In genomic region chr18:63313409-63313917, GRCh38 we compare ENCODE assay signal across 20 cellular contexts. TPM values are rescaled to one million over a fixed set of nuclear protein-coding genes. Genes with fewer than 3 reads are reported as not detected.
DNase-seq lines count a peak whose midpoint lies in the region; TF ChIP-seq lines count a peak whose summit lies in the region.
"Had no signal": no experiment of that assay in that cellular context is flagged by ENCODE, and none has a peak within 500 bp of the region (broad histone marks: within the 10 kb centered on the region; RNA-seq: fewer than 3 reads in every experiment).

No MANE protein-coding gene starts in this region.

- peaks cover 68% of the 10 kb centered on the region for H3K4me1 Mint-ChIP-seq in activated CD4-positive, alpha-beta T cell treated with anti-CD3 and anti-CD28 coated beads, Interleukin-2, amount 10 ng/mL, durations not matched to agents 7 days and 5 days
- peaks cover 63% of the 10 kb centered on the region for H3K4me1 Mint-ChIP-seq in activated naive CD8-positive, alpha-beta T cell treated with anti-CD3 and anti-CD28 coated beads for 36 hours

- intact Hi-C loops in spleen (cut with DNase I; ENCODE audit: low total_unique reads) = loop anchor here (10.0 kb wide), 1 partner anchor 79 kb away; no protein-coding TSS in a partner anchor

- peaks cover 98% of the 10 kb centered on the region for H3K79me2 ChIP-seq in Karpas-422 (ENCODE audit: low read length)

- peak overlapping the region; percentile 90 for H3K9ac ChIP-seq in Karpas-422 (ENCODE audit: low read length)

- peaks cover 79% of the 10 kb centered on the region for H3K36me3 Mint-ChIP-seq in activated CD4-positive, alpha-beta T cell treated with anti-CD3 and anti-CD28 coated beads, Interleukin-2, amount 10 ng/mL, durations not matched to agents 7 days and 5 days (ENCODE audit: low read depth)
- H3K36me3 Mint-ChIP-seq in activated naive CD8-positive, alpha-beta T cell treated with anti-CD3 and anti-CD28 coated beads for 36 hours = peaks cover 74% of the 10 kb centered on the region
- H3K36me3 Mint-ChIP-seq: WTC11 had no signal

- H3K9me3 Mint-ChIP-seq in activated CD4-positive, alpha-beta T cell treated with anti-CD3 and anti-CD28 coated beads, Interleukin-2, amount 10 ng/mL, durations not matched to agents 7 days and 5 days = no peaks in the 10 kb centered on the region
- H3K9me3 Mint-ChIP-seq in activated naive CD8-positive, alpha-beta T cell treated with anti-CD3 and anti-CD28 coated beads for 36 hours = no peaks in the 10 kb centered on the region
- H3K9me3 Mint-ChIP-seq: endodermal cell, GM23338, WTC11 had no signal

- peaks cover 59% of the 10 kb centered on the region for H3K36me3 ChIP-seq in Karpas-422 (ENCODE audit: insufficient read depth, low read length)
- no peaks in the 10 kb centered on the region for H3K36me3 ChIP-seq in spleen
- H3K36me3 ChIP-seq: cardiac muscle cell, sigmoid colon had no signal

- H3K27ac ChIP-seq in Karpas-422 (ENCODE audit: low read length) = peak overlapping the region; percentile 43
- H3K27ac ChIP-seq in spleen = peak overlapping the region; percentile 16 to 97 (median 80)
- H3K27ac ChIP-seq: A549, cardiac muscle cell had no signal

- no peaks in the 10 kb centered on the region for H3K27me3 Mint-ChIP-seq in activated CD4-positive, alpha-beta T cell treated with anti-CD3 and anti-CD28 coated beads, Interleukin-2, amount 10 ng/mL, durations not matched to agents 7 days and 5 days
- H3K27me3 Mint-ChIP-seq in activated naive CD8-positive, alpha-beta T cell treated with anti-CD3 and anti-CD28 coated beads for 36 hours = no peaks in the 10 kb centered on the region

- CTCF ChIA-PET in activated CD4-positive, alpha-beta T cell treated with anti-CD3 and anti-CD28 coated beads, Interleukin-2, amount 10 ng/mL, durations not matched to agents 7 days and 5 days (lab: Charles Lee) = interaction anchor here (1.0 to 1.9 kb wide), 3 partner anchors 38 to 159 kb away, joined by 3 to 7 read pairs (median 5); no protein-coding TSS in a partner anchor

- no peaks in the 10 kb centered on the region for H3K9me3 ChIP-seq in Karpas-422 (ENCODE audit: low read length)
- H3K9me3 ChIP-seq in spleen = no peaks in the 10 kb centered on the region
- H3K9me3 ChIP-seq: A549, Caco-2, sigmoid colon had no signal

- peak overlapping the region; percentile 99 for H3K4me3 Mint-ChIP-seq in activated CD4-positive, alpha-beta T cell treated with anti-CD3 and anti-CD28 coated beads, Interleukin-2, amount 10 ng/mL, durations not matched to agents 7 days and 5 days
- peak overlapping the region; percentile 95 for H3K4me3 Mint-ChIP-seq in activated naive CD8-positive, alpha-beta T cell treated with anti-CD3 and anti-CD28 coated beads for 36 hours
- H3K4me3 Mint-ChIP-seq: endodermal cell, GM23338, WTC11 had no signal

- whole genome bisulfite sequencing in spleen, 5 donors = 61 to 81% (median 68%) methylated on average over 5 of the region's 5 CpGs

- H3K4me1 ChIP-seq in Karpas-422 (ENCODE audit: low read length) (peaks cover 78% of the 10 kb centered on the region), spleen (peaks cover 45 to 100% (median 95%) of the 10 kb centered on the region in 6 donors)
- H3K4me1 ChIP-seq: Caco-2 had no signal

- H3K27me3 ChIP-seq in Karpas-422 (ENCODE audit: low read length) (no peaks in the 10 kb centered on the region), spleen (replicated peaks in 1 of 7) (peaks cover 0 to 3% (median 0%) of the 10 kb centered on the region in 7 donors)
- H3K27me3 ChIP-seq: sigmoid colon had no signal

- H2AFZ ChIP-seq in Karpas-422 (ENCODE audit: low read length) = no peak overlapping the region
- H2AFZ ChIP-seq: GM23338 had no signal

- POLR2A ChIA-PET in activated CD4-positive, alpha-beta T cell treated with anti-CD3 and anti-CD28 coated beads, Interleukin-2, amount 10 ng/mL, durations not matched to agents 7 days and 5 days (lab: Charles Lee) = no interaction called here

- TF ChIP-seq POLR2A in spleen (IDR thresholded peaks at IDR 0.05) = no peak

- peak overlapping the region; percentile 48 for H3K27ac Mint-ChIP-seq in activated CD4-positive, alpha-beta T cell treated with anti-CD3 and anti-CD28 coated beads, Interleukin-2, amount 10 ng/mL, durations not matched to agents 7 days and 5 days
- H3K27ac Mint-ChIP-seq in activated naive CD8-positive, alpha-beta T cell treated with anti-CD3 and anti-CD28 coated beads for 36 hours = peak overlapping the region; percentile 73
- H3K27ac Mint-ChIP-seq: endodermal cell, GM23338, WTC11 had no signal

- no peaks in the 10 kb centered on the region for H3K9me2 ChIP-seq in Karpas-422 (replicated peaks; ENCODE audit: insufficient read depth, low read length)

- peak overlapping the region; percentile 93 for H3K4me2 ChIP-seq in Karpas-422 (ENCODE audit: low read depth, low read length, poor library complexity, severe bottlenecking)
- H3K4me2 ChIP-seq: A549, GM23338 had no signal

- no peak for DNase-seq in activated CD4-positive, alpha-beta T cell treated with anti-CD3 and anti-CD28 coated beads, Interleukin-2, amount 10 ng/mL, durations not matched to agents 7 days and 5 days
- DNase-seq in activated CD4-positive, alpha-beta T cell treated with anti-CD3 and anti-CD28 coated beads for 4 hours = no peak
- DNase-seq in Karpas-422 (no peak), spleen (no peak), NCI-H2196 (lab: John Stamatoyannopoulos, UW; ENCODE audit: unreplicated experiment) (no peak), NCI-H128 (lab: John Stamatoyannopoulos, UW; ENCODE audit: unreplicated experiment) (no peak)
- DNase-seq in activated naive CD8-positive, alpha-beta T cell treated with anti-CD3 and anti-CD28 coated beads for 36 hours = no peak
- no peak for DNase-seq in stimulated activated CD4-positive, alpha-beta T cell treated with anti-CD3 and anti-CD28 coated beads, Interleukin-4, amount 100 ng/mL, for 1 hour
- DNase-seq: activated effector memory CD4-positive, alpha-beta T cell treated with anti-CD3 and anti-CD28 coated beads, Interleukin-2, amount 50 U/mL, for 16 hours; Caco-2; endodermal cell; foreskin fibroblast; NCI-H2171 treated with DMSO at 0.1 percent for 48 hours; sigmoid colon; stimulated activated CD4-positive, alpha-beta T cell treated with anti-CD3 and anti-CD28 coated beads, Interleukin-4, amount 100 ng/mL, for 24 hours had no signal

- no peak for TF ChIP-seq CTCF in spleen (IDR thresholded peaks at IDR 0.05 in 8 of 11, conservative IDR thresholded peaks at IDR 0.05 in 3 of 11)

- peaks cover 87% of the 10 kb centered on the region for H4K20me1 ChIP-seq in Karpas-422 (ENCODE audit: insufficient read depth, low read depth, low read length)

- peak overlapping the region; percentile 90 for H3K4me3 ChIP-seq in Karpas-422 (ENCODE audit: low read length)
- peak overlapping the region in 1 of 8 donors; percentile 94 for H3K4me3 ChIP-seq in spleen
- H3K4me3 ChIP-seq: A549, cardiac muscle cell, GM23338, lung, sigmoid colon had no signal

RNA-seq across cellular contexts. Expression of gene BCL2, which starts 6.1 kb away (rescaled TPM):
- total RNA-seq in activated CD4-positive, alpha-beta T cell treated with anti-CD3 and anti-CD28 coated beads, Interleukin-2, amount 10 ng/mL, durations not matched to agents 7 days and 5 days = 100 to 1,000 TPM; 113 to 119 TPM
- 263 and 271 TPM in 2 replicates for total RNA-seq in Karpas-422 (2014; rRNA removed; shearing (Covaris generic); ENCODE audit: low replicate concordance)
- 10 to 100 TPM; 62.8 to 67.3 TPM for total RNA-seq in activated naive CD8-positive, alpha-beta T cell treated with anti-CD3 and anti-CD28 coated beads for 36 hours
- 100 to 1,000 TPM in 1 of 7 donors, 10 to 100 TPM in 6; 65.7 to 112 (median 83.2) TPM for total RNA-seq in spleen
- 10 to 100 TPM in 2 of 3 donors, 1 to 10 TPM in 1; 9.6 to 18.0 (median 15.0) TPM for polyA plus RNA-seq in spleen

RNA-seq across cellular contexts. Expression of gene KDSR, which starts 53.5 kb away (rescaled TPM):
- total RNA-seq in activated CD4-positive, alpha-beta T cell treated with anti-CD3 and anti-CD28 coated beads, Interleukin-2, amount 10 ng/mL, durations not matched to agents 7 days and 5 days = 10 to 100 TPM; 56.1 to 56.6 TPM
- 56.8 and 64.4 TPM in 2 replicates for total RNA-seq in Karpas-422 (2014; rRNA removed; shearing (Covaris generic); ENCODE audit: low replicate concordance)
- total RNA-seq in activated naive CD8-positive, alpha-beta T cell treated with anti-CD3 and anti-CD28 coated beads for 36 hours = 10 to 100 TPM; 50.5 to 55.8 TPM
- 10 to 100 TPM; 31.1 to 42.2 (median 33.3) TPM for total RNA-seq in spleen
- polyA plus RNA-seq in spleen = 10 to 100 TPM in 1 of 3 donors, 1 to 10 TPM in 2; 5.7 to 10.2 (median 8.9) TPM
